In genomic region chr6:16803294-16804006, GRCh38 we compare ENCODE assay signal across 9 cellular contexts. TPM values are rescaled to one million over a fixed set of nuclear protein-coding genes. Genes with fewer than 3 reads are reported as not detected.
DNase-seq lines count a peak whose midpoint lies in the region; ATAC-seq, FAIRE-seq and TF ChIP-seq lines count a peak whose summit lies in the region.
"Had no signal": no experiment of that assay in that cellular context is flagged by ENCODE, and none has a peak within 500 bp of the region (broad histone marks: within the 10 kb centered on the region; RNA-seq: fewer than 3 reads in every experiment).

No MANE protein-coding gene starts in this region.

- no peak overlapping the region for H3K9ac ChIP-seq in K562 (ENCODE audit: insufficient read depth in 1 of 2, low read depth in 2 of 2, low read length in 2 of 2)
- H3K9ac ChIP-seq in neural progenitor cell, result no peak overlapping the region

- H3K4me3 Mint-ChIP-seq in neural progenitor cell, result peak overlapping the region; percentile 80

- H3K9me3 ChIP-seq in K562 (replicated peaks; ENCODE audit: control insufficient read depth, insufficient read depth, low read depth, low read length), result no peaks in the 10 kb centered on the region
- H3K9me3 ChIP-seq in left ventricle myocardium inferior (replicated peaks), result no peaks in the 10 kb centered on the region
- H3K9me3 ChIP-seq in neural progenitor cell (ENCODE audit: low read depth), result no peaks in the 10 kb centered on the region

- no peaks in the 10 kb centered on the region for H3K79me2 ChIP-seq in K562 (ENCODE audit: control insufficient read depth, insufficient read depth, low read length)
- H3K79me2 ChIP-seq in neural progenitor cell (ENCODE audit: low read depth), result no peaks in the 10 kb centered on the region

- intact Hi-C loops in K562 (cut with micrococcal nuclease) (no loop called here), left ventricle myocardium inferior (cut with micrococcal nuclease) (no loop called here)

- no peak overlapping the region for H3K4me2 ChIP-seq in K562 (ENCODE audit: insufficient read depth, low read length)
- H3K4me2 ChIP-seq in neural progenitor cell, result peak overlapping the region; percentile 50

- H3K4me1 ChIP-seq in K562 (replicated peaks in 1 of 2; ENCODE audit: control insufficient read depth in 2 of 2, insufficient read depth in 2 of 2, low read length in 2 of 2) (no peaks in the 10 kb centered on the region), left ventricle myocardium inferior (peaks cover 69% of the 10 kb centered on the region), neural progenitor cell (peaks cover 12% of the 10 kb centered on the region)

- TF ChIP-seq EP300 in K562 (IDR thresholded peaks at IDR 0.05; ENCODE audit: low read length), result no peak

- H2AFZ ChIP-seq in K562 (ENCODE audit: low read depth, low read length) (no peak overlapping the region), neural progenitor cell (replicated peaks) (no peak overlapping the region)

- TF ChIP-seq RAD21 in K562 (CRISPR knock-in tag; conservative IDR thresholded peaks at IDR 0.05 in 1 of 2, IDR thresholded peaks at IDR 0.05 in 1 of 2), result no peak

- H3K9me1 ChIP-seq in K562 (ENCODE audit: control insufficient read depth, insufficient read depth, low read length), result no peaks in the 10 kb centered on the region

- H4K20me1 ChIP-seq in K562 (replicated peaks; ENCODE audit: control insufficient read depth, insufficient read depth, low read length) (no peaks in the 10 kb centered on the region), neural progenitor cell (ENCODE audit: low read depth) (no peaks in the 10 kb centered on the region)

- no peaks in the 10 kb centered on the region for H3K36me3 ChIP-seq in K562 (ENCODE audit: control insufficient read depth, insufficient read depth, low read length)
- H3K36me3 ChIP-seq in left ventricle myocardium inferior, result no peaks in the 10 kb centered on the region
- no peaks in the 10 kb centered on the region for H3K36me3 ChIP-seq in neural progenitor cell

- CTCF ChIA-PET in K562 (lab: Yijun Ruan, JAX; ENCODE audit: low intra/inter-chr PET ratio), result no interaction called here

- peaks cover 5% of the 10 kb centered on the region for H3K27me3 Mint-ChIP-seq in neural progenitor cell (ENCODE audit: insufficient read depth, low read depth)

- H3K36me3 Mint-ChIP-seq in neural progenitor cell, result no peaks in the 10 kb centered on the region

- BruUV-seq in K562 (replicated peaks; lab: Mats Ljungman, UMichigan), result no TSS peak

- WGBS in K562 (ENCODE audit: insufficient coverage, low coverage, missing lambda C conversion rate), result 3% methylated on average over 21 of the region's 21 CpGs

- peak overlapping the region; percentile 46 for H3K27ac Mint-ChIP-seq in neural progenitor cell

- no peak for FAIRE-seq in K562 (lab: Jason Lieb, UNC)

- DNase-seq in ELF-1 (ENCODE audit: low read depth, low spot score) (peak; percentile 82), K562 (ENCODE audit: extremely low read depth in 1 of 4, low spot score in 3 of 4) (peak in 2 of 4 experiments; percentile 5 to 22), left ventricle myocardium inferior (peak; percentile 40), neural progenitor cell (ENCODE audit: low spot score) (peak; percentile 31), NCI-H2227 (lab: John Stamatoyannopoulos, UW; ENCODE audit: unreplicated experiment) (no peak), NCI-H2171 (lab: John Stamatoyannopoulos, UW) (no peak), cortex of kidney (lab: John Stamatoyannopoulos, UW) (no peak)

- no peak for TF ChIP-seq POLR2A in K562 (conservative IDR thresholded peaks at IDR 0.05)

- peaks cover 4% of the 10 kb centered on the region for H3K9me3 Mint-ChIP-seq in neural progenitor cell

- peak; percentile 46 for ATAC-seq in K562
- no peak for ATAC-seq in GM19397 (IDR thresholded peaks at IDR 0.05; ENCODE audit: unreplicated experiment)
- ATAC-seq: left colon had no signal

- H3K4me1 Mint-ChIP-seq in neural progenitor cell, result peaks cover 37% of the 10 kb centered on the region

- H3K27me3 ChIP-seq in K562 (ENCODE audit: control insufficient read depth in 2 of 2, insufficient read depth in 2 of 2, low read length in 2 of 2) (peaks cover 10 to 11% of the 10 kb centered on the region in 2 experiments; a peak in 4 of 5 replicates), left ventricle myocardium inferior (ENCODE audit: low read depth) (no peaks in the 10 kb centered on the region), neural progenitor cell (peaks cover 19% of the 10 kb centered on the region)

- POLR2A ChIA-PET in K562 (lab: Yijun Ruan, JAX), result interaction anchor here (1.5 to 2.8 kb wide), 2 partner anchors 10 to 22 kb away, joined by 3 to 7 read pairs; no protein-coding TSS in a partner anchor

- H3K27ac ChIP-seq in K562 (ENCODE audit: extremely low read depth, low read depth, low read length), result no peak overlapping the region
- peak overlapping the region; percentile 88 for H3K27ac ChIP-seq in left ventricle myocardium inferior (replicated peaks)
- no peak overlapping the region for H3K27ac ChIP-seq in neural progenitor cell

- no peaks in the 10 kb centered on the region for H3F3A ChIP-seq in neural progenitor cell (ENCODE audit: low read depth)

- in situ Hi-C loops in K562 (cut with MboI), result no loop called here

- H3K4me3 ChIP-seq in K562 (no peak overlapping the region), left ventricle myocardium inferior (peak overlapping the region; percentile 55), neural progenitor cell (peak overlapping the region; percentile 13)

- no peak for TF ChIP-seq CTCF in K562 (IDR thresholded peaks at IDR 0.05 in 2 of 3, conservative IDR thresholded peaks at IDR 0.05 in 1 of 3; ENCODE audit: insufficient read depth in 2 of 3, low read depth in 1 of 3, low read length in 3 of 3)
- TF ChIP-seq CTCF in left ventricle myocardium inferior (IDR thresholded peaks at IDR 0.05; ENCODE audit: borderline replicate concordance), result no peak
- no peak for TF ChIP-seq CTCF in neural progenitor cell (IDR thresholded peaks at IDR 0.05)

TF ChIP-seq in K562, 482 proteins besides CTCF, POLR2A, EP300 and RAD21:
- TF ChIP-seq HDAC1 (IDR thresholded peaks at IDR 0.05) (no peak), GABPB2 (CRISPR knock-in tag; conservative IDR thresholded peaks at IDR 0.05) (no peak), HNRNPK (IDR thresholded peaks at IDR 0.05; ENCODE audit: low read depth, low read length, poor library complexity, severe bottlenecking) (no peak), FOXK1 (CRISPR knock-in tag; IDR thresholded peaks at IDR 0.05; ENCODE audit: borderline replicate concordance) (no peak), EGR1 (conservative IDR thresholded peaks at IDR 0.05) (no peak), CSDE1 (IDR thresholded peaks at IDR 0.05) (no peak), YY1 (IDR thresholded peaks at IDR 0.05; ENCODE audit: borderline replicate concordance in 1 of 3, control insufficient read depth in 1 of 3, extremely low read depth in 1 of 3, insufficient read depth in 3 of 3, insufficient read length in 1 of 3, insufficient replicate concordance in 2 of 3, low read depth in 1 of 3, low read length in 2 of 3) (no peak), ZNF79 (CRISPR knock-in tag; IDR thresholded peaks at IDR 0.05; ENCODE audit: low read depth) (no peak)
- TF ChIP-seq, protein P1, sequence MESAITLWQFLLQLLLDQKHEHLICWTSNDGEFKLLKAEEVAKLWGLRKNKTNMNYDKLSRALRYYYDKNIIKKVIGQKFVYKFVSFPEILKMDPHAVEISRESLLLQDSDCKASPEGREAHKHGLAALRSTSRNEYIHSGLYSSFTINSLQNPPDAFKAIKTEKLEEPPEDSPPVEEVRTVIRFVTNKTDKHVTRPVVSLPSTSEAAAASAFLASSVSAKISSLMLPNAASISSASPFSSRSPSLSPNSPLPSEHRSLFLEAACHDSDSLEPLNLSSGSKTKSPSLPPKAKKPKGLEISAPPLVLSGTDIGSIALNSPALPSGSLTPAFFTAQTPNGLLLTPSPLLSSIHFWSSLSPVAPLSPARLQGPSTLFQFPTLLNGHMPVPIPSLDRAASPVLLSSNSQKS (CRISPR knock-in tag; IDR thresholded peaks at IDR 0.05), result no peak

RNA-seq across cellular contexts. Expression of gene ATXN1, which starts 42.2 kb away (rescaled TPM):
- 1.0 and 1.9 TPM in 2 replicates for total RNA-seq in K562 (2011; cell fraction: chromatin; rRNA removed; ENCODE audit: low replicate concordance)
- total RNA-seq in K562 (2011; cell fraction: nucleolus; rRNA removed), result 1.3 and 1.8 TPM in 2 replicates
- 0.88 and 1.4 TPM in 2 replicates for total RNA-seq in K562 (2011; cell fraction: nucleoplasm; rRNA removed)
- total RNA-seq in K562 (2014; rRNA removed) (under 0.01 and 0.41 TPM in 2 replicates), K562 (2014; rRNA removed; fragmentation: Illumina TruSeq; extraction: Trizol) (0.29 and 0.47 TPM in 2 replicates), K562 (2015; rRNA removed; fragmentation: Illumina TruSeq; extraction: Trizol) (0.80 and 0.94 TPM in 2 replicates), K562 (2021) (0.60 and 0.63 TPM in 2 replicates), left ventricle myocardium inferior (41.5 TPM), neural progenitor cell (ENCODE audit: low replicate concordance) (2.8 and 3.6 TPM in 2 replicates)
- polyA plus RNA-seq in K562 (2011; rRNA removed) (0.81 and 1.6 TPM in 2 replicates), K562 (2014; fragmentation: Illumina TruSeq; extraction: Trizol) (0.37 and 0.46 TPM in 2 replicates), K562 (2014; fragmentation: Nextera tagmentation; extraction: Ambion mirVana) (1 to 10 TPM in 1 of 2 experiments, under 1 TPM in 1; 0.58 to 1.2 TPM), K562 (2014; rRNA removed) (0.15 and 1.9 TPM in 2 replicates)
- 1.4 and 2.0 TPM in 2 replicates for polyA plus RNA-seq in K562 (2011; cell fraction: cytosol; rRNA removed)
- polyA plus RNA-seq in K562 (2011; cell fraction: nucleus; rRNA removed), result 4.1 and 5.8 TPM in 2 replicates
- 1.9 and 2.3 TPM in 2 replicates for polyA plus RNA-seq in K562 (2012)
- polyA minus RNA-seq in K562 (2011; rRNA and poly(A)+ RNA removed), result 0.81 and 2.5 TPM in 2 replicates
- 1.4 and 2.0 TPM in 2 replicates for polyA minus RNA-seq in K562 (2011; cell fraction: cytosol; rRNA and poly(A)+ RNA removed)
- polyA minus RNA-seq in K562 (2011; cell fraction: nucleus; rRNA and poly(A)+ RNA removed), result 1.1 TPM in 2 replicates

Comparison
In these comparisons a context has a peak if more than half of its experiments do, and no peak if none do; other contexts are left out.
1. DNase-seq: peak in ELF-1 (single experiment), left ventricle myocardium inferior (single experiment) and neural progenitor cell (single experiment); none in NCI-H2227 (single experiment), NCI-H2171 (single experiment) and cortex of kidney (single experiment).